1 cellular context compared by ENCODE assay signal in the genomic region with DNA sequence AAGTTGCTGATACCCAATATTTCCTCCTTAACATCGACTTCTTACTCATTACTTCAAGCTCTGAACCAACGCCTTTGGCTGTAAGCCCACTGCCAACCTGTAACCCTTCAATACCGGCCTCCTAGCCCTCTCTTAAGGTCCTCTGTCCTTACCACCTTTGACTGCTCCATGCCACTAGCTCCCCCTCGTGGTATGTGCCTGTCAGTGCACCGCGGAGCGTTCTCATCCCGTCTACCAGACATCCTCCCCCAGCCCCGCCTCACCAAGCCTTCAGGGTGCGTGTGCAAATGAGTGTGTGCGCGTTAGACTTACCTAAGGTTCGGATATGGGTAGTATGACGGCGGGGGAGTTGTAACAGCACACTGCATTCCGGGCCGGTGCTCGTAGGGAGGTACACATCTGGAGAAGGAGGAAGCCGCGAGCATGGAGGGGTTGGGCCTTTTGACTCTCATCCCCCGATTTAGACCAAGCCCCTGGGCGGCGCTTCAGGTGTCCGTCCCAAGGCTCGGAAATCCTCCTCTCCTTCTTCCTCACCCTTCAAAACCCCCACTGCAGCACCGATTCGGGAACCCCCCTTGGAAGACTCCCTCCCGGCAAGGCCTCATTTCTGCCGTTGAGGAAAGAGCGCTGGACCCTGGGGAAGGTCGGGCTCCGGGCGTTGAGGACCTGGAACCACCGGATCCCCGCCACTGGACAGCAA.
TF ChIP-seq lines count a peak whose summit lies in the region.

No MANE protein-coding gene starts in this region.

TF ChIP-seq in K562, 482 proteins besides CTCF, POLR2A, EP300 and RAD21 (continued from another document):
- TF ChIP-seq ID3 (CRISPR knock-in tag; IDR thresholded peaks at IDR 0.05) (no peak), ID3 (tag; IDR thresholded peaks at IDR 0.05) (no peak), BACH1 (tag; IDR thresholded peaks at IDR 0.05) (no peak), CBX3 (IDR thresholded peaks at IDR 0.05; ENCODE audit: borderline replicate concordance in 1 of 2, low read length in 2 of 2) (no peak)
TF ChIP-seq in K562: peak in this region for 28.
